Comparison of ENCODE assay signal across 1 cellular context in genomic region chr2:226771067-226771466, GRCh38.
TF ChIP-seq lines count a peak whose summit lies in the region.

No MANE protein-coding gene starts in this region.

TF ChIP-seq in HCT116, 20 proteins besides CTCF, POLR2A, EP300 and RAD21 (continued from another document):
- TF ChIP-seq ZBTB33 (IDR thresholded peaks at IDR 0.05; ENCODE audit: extremely low read depth, insufficient replicate concordance, low read length) (no peak), POLR2AphosphoS5 (IDR thresholded peaks at IDR 0.05; ENCODE audit: low read depth, low read length) (no peak), SIN3A (IDR thresholded peaks at IDR 0.05; ENCODE audit: low read depth) (no peak), ATF3 (IDR thresholded peaks at IDR 0.05) (no peak), MAX (IDR thresholded peaks at IDR 0.05) (no peak), EGR1 (IDR thresholded peaks at IDR 0.05; ENCODE audit: low read depth) (no peak), ZFX (IDR thresholded peaks at IDR 0.05) (no peak)
